Comparison of ENCODE assay signal across 8 cellular contexts in the genomic region with DNA sequence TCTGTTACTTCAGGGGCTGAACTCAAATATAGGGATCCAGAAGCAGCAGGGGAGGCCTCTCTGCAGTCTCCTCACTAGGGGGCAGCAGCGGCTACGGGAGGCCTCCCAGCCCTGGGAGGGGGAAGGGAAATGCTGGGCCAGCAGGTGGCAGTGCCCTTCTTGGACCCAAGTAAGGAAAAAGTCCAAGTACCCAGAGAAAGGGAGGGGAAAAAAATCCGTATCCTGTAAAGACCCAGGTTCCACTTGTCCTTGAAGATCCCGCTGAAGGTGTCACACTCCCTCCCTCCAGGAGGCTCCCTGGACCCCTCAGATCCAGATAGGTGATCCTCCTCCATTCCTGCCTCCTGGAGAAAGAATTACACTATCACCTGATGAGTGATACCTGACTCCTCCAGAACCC. TPM values are rescaled to one million over a fixed set of nuclear protein-coding genes. Genes with fewer than 3 reads are reported as not detected.
A peak's percentile ranks its signal among the peaks of the same experiment; 100 is the strongest.
DNase-seq lines count a peak whose midpoint lies in the region; ATAC-seq and TF ChIP-seq lines count a peak whose summit lies in the region.

No MANE protein-coding gene starts in this region.

- in situ Hi-C loops in GM23248 (cut with MboI): no loop called here

- H3F3A ChIP-seq in GM23248 (ENCODE audit: insufficient read depth): no peaks in the 10 kb centered on the region

- H3K4me3 ChIP-seq in GM23248 (no peak overlapping the region), cardiac fibroblast (replicated peaks in 1 of 2; ENCODE audit: low read depth in 2 of 2, low read length in 2 of 2) (no peak overlapping the region)

- 12 to 13% methylated on average over 4 of the region's 4 CpGs for WGBS in GM23248 (ENCODE audit: low coverage in 1 of 2, low lambda C conversion rate in 2 of 2, missing lambda C conversion rate in 2 of 2), 2 experiments

- no peaks in the 10 kb centered on the region for H3K36me3 ChIP-seq in GM23248 (ENCODE audit: low read depth)

- no peaks in the 10 kb centered on the region for H4K20me1 ChIP-seq in GM23248 (ENCODE audit: insufficient read depth)

- peak; percentile 100 for TF ChIP-seq CTCF in cardiac fibroblast (IDR thresholded peaks at IDR 0.05; ENCODE audit: low read depth, low read length)

- no peak overlapping the region for H3K9ac ChIP-seq in GM23248

- H3K27me3 ChIP-seq in GM23248 (replicated peaks; ENCODE audit: insufficient read depth): peaks cover 19% of the 10 kb centered on the region

- H3K27ac ChIP-seq in GM23248: no peak overlapping the region

- H3K4me1 ChIP-seq in GM23248 (ENCODE audit: insufficient read depth): no peaks in the 10 kb centered on the region

- H3K9me3 ChIP-seq in GM23248 (ENCODE audit: low read depth): no peaks in the 10 kb centered on the region

- no peaks in the 10 kb centered on the region for H3K9me2 ChIP-seq in GM23248 (ENCODE audit: insufficient read depth)

- no peak overlapping the region for H3K4me2 ChIP-seq in GM23248 (ENCODE audit: unreplicated experiment)

- ATAC-seq in GM19397 (IDR thresholded peaks at IDR 0.05; ENCODE audit: unreplicated experiment): no peak

- peak; percentile 48 to 57 for DNase-seq in AML-193 (lab: John Stamatoyannopoulos, UW)
- peak; percentile 84 for DNase-seq in GM23248
- DNase-seq in NCI-H446 (lab: John Stamatoyannopoulos, UW): peak; percentile 31 to 84
- peak; percentile 51 for DNase-seq in activated CD4-positive, CD25-positive, alpha-beta regulatory T cell treated with anti-CD3 and anti-CD28 coated beads, Interleukin-2, amount 50 U/mL, for 16 hours (ENCODE audit: low read depth, low spot score)
- DNase-seq in cardiac fibroblast (ENCODE audit: low read depth in 2 of 2): peak; percentile 77 to 82
- DNase-seq in kidney glomerular epithelial cell (lab: John Stamatoyannopoulos, UW): peak; percentile 57
- DNase-seq in stimulated activated CD4-positive, alpha-beta T cell treated with anti-CD3 and anti-CD28 coated beads, Interleukin-4, amount 100 ng/mL, for 4 hours: peak; percentile 73 to 75

- no peak overlapping the region for H2AFZ ChIP-seq in GM23248

- H3K79me2 ChIP-seq in GM23248 (ENCODE audit: insufficient read depth): no peaks in the 10 kb centered on the region

RNA-seq across cellular contexts. Expression of a gene that starts 14.1 kb away (rescaled TPM):
- 3.0 and 4.4 TPM in 2 replicates for total RNA-seq in GM23248 (2014; rRNA removed; shearing (Covaris generic))
- 3.7 and 3.8 TPM in 2 replicates for polyA plus RNA-seq in GM23248 (2016; fragmentation: Nextera tagmentation; extraction: Ambion mirVana)

RNA-seq across cellular contexts. Expression of a gene that starts 21.0 kb away (rescaled TPM):
- total RNA-seq in GM23248 (2014; rRNA removed; shearing (Covaris generic)): not detected in 2 replicates
- polyA plus RNA-seq in GM23248 (2016; fragmentation: Nextera tagmentation; extraction: Ambion mirVana): 0.08 TPM in 1 of 2 replicates, not detected in the other
